9 cellular contexts compared by ENCODE assay signal in genomic region chr2:156445311-156446218, GRCh38. TPM values are rescaled to one million over a fixed set of nuclear protein-coding genes. Genes with fewer than 3 reads are reported as not detected.
DNase-seq lines count a peak whose midpoint lies in the region; ATAC-seq and TF ChIP-seq lines count a peak whose summit lies in the region.
"Had no signal": no experiment of that assay in that cellular context is flagged by ENCODE, and none has a peak within 500 bp of the region (broad histone marks: within the 10 kb centered on the region; RNA-seq: fewer than 3 reads in every experiment).

No MANE protein-coding gene starts in this region.

- ATAC-seq in GM18858 (IDR thresholded peaks at IDR 0.05; ENCODE audit: unreplicated experiment) (peak; percentile 62), HG02852 (IDR thresholded peaks at IDR 0.05; ENCODE audit: unreplicated experiment) (peak; percentile 81), SK-N-SH treated with all-trans-retinoic acid at 6 μM for 48 hours (peak; percentile 70), GM19328 (IDR thresholded peaks at IDR 0.05; ENCODE audit: unreplicated experiment) (no peak)
- no peak for ATAC-seq in effector memory CD8-positive, alpha-beta T cell (replicated peaks)
- ATAC-seq in activated CD4-positive, alpha-beta T cell treated with anti-CD3 and anti-CD28 coated beads for 36 hours: no peak
- ATAC-seq: naive thymus-derived CD4-positive, alpha-beta T cell had no signal

- peak overlapping the region; percentile 49 for H3K4me2 ChIP-seq in osteoblast (ENCODE audit: insufficient read depth, low read length)

- no peak overlapping the region for H2AFZ ChIP-seq in osteoblast (ENCODE audit: low read length)

- H3K27ac Mint-ChIP-seq in effector memory CD8-positive, alpha-beta T cell: peak overlapping the region in 1 of 2 donors; percentile 35
- H3K27ac Mint-ChIP-seq in activated CD4-positive, alpha-beta T cell treated with anti-CD3 and anti-CD28 coated beads for 36 hours: no peak overlapping the region
- H3K27ac Mint-ChIP-seq: naive thymus-derived CD4-positive, alpha-beta T cell had no signal

- POLR2A ChIA-PET in activated CD4-positive, alpha-beta T cell treated with anti-CD3 and anti-CD28 coated beads for 36 hours (lab: Charles Lee): no interaction called here

- CTCF ChIA-PET in activated CD4-positive, alpha-beta T cell treated with anti-CD3 and anti-CD28 coated beads for 36 hours (lab: Charles Lee): no interaction called here

- peak overlapping the region; percentile 26 for H3K4me3 ChIP-seq in osteoblast (ENCODE audit: insufficient read depth, low read length)

- H3K4me3 Mint-ChIP-seq in effector memory CD8-positive, alpha-beta T cell: no peak overlapping the region
- H3K4me3 Mint-ChIP-seq in activated CD4-positive, alpha-beta T cell treated with anti-CD3 and anti-CD28 coated beads for 36 hours: no peak overlapping the region
- H3K4me3 Mint-ChIP-seq: naive thymus-derived CD4-positive, alpha-beta T cell had no signal

- H3K4me1 ChIP-seq in osteoblast (ENCODE audit: insufficient read depth, low read length): peaks cover 15% of the 10 kb centered on the region

- intact Hi-C loops in activated CD4-positive, alpha-beta T cell treated with anti-CD3 and anti-CD28 coated beads for 36 hours (cut with DNase I, micrococcal nuclease): no loop called here

- H3K27ac ChIP-seq in osteoblast (ENCODE audit: low read depth, low read length): peak overlapping the region; percentile 84

- no peak for TF ChIP-seq CTCF in osteoblast (IDR thresholded peaks at IDR 0.05; ENCODE audit: extremely low read depth, low read depth, low read length)

- no peaks in the 10 kb centered on the region for H4K20me1 ChIP-seq in osteoblast (ENCODE audit: insufficient read depth, low read length)

- peaks cover 66% of the 10 kb centered on the region for H3K79me2 ChIP-seq in osteoblast (ENCODE audit: insufficient read depth, low read length)

- no peaks in the 10 kb centered on the region for H3K9me3 Mint-ChIP-seq in effector memory CD8-positive, alpha-beta T cell
- H3K9me3 Mint-ChIP-seq in activated CD4-positive, alpha-beta T cell treated with anti-CD3 and anti-CD28 coated beads for 36 hours (ENCODE audit: low read depth): no peaks in the 10 kb centered on the region

- H3K9me3 ChIP-seq in osteoblast (ENCODE audit: low read depth, low read length): no peaks in the 10 kb centered on the region

- H3K36me3 Mint-ChIP-seq in effector memory CD8-positive, alpha-beta T cell (ENCODE audit: insufficient read depth): peaks cover 4% of the 10 kb centered on the region
- H3K36me3 Mint-ChIP-seq in activated CD4-positive, alpha-beta T cell treated with anti-CD3 and anti-CD28 coated beads for 36 hours (ENCODE audit: low read depth): peaks cover 18% of the 10 kb centered on the region

- peaks cover 16 to 29% of the 10 kb centered on the region in 2 donors for H3K4me1 Mint-ChIP-seq in effector memory CD8-positive, alpha-beta T cell (ENCODE audit: low read depth in 2 of 2)
- H3K4me1 Mint-ChIP-seq in activated CD4-positive, alpha-beta T cell treated with anti-CD3 and anti-CD28 coated beads for 36 hours: peaks cover 9% of the 10 kb centered on the region

- no peaks in the 10 kb centered on the region for H3K27me3 Mint-ChIP-seq in effector memory CD8-positive, alpha-beta T cell
- no peaks in the 10 kb centered on the region for H3K27me3 Mint-ChIP-seq in activated CD4-positive, alpha-beta T cell treated with anti-CD3 and anti-CD28 coated beads for 36 hours
- H3K27me3 Mint-ChIP-seq: naive thymus-derived CD4-positive, alpha-beta T cell had no signal

- no peaks in the 10 kb centered on the region for H3K27me3 ChIP-seq in osteoblast (ENCODE audit: insufficient read depth, low read length)

- peak; percentile 94 for DNase-seq in osteoblast (ENCODE audit: insufficient read length, low spot score, missing footprints)
- DNase-seq in effector memory CD8-positive, alpha-beta T cell: no peak
- no peak for DNase-seq in activated CD8-positive, alpha-beta memory T cell treated with anti-CD3 and anti-CD28 coated beads for 24 hours
- DNase-seq in activated CD4-positive, alpha-beta T cell treated with anti-CD3 and anti-CD28 coated beads for 36 hours: no peak
- DNase-seq: naive thymus-derived CD4-positive, alpha-beta T cell had no signal

- H3K36me3 ChIP-seq in osteoblast (ENCODE audit: insufficient read depth, low read length): no peaks in the 10 kb centered on the region

TF ChIP-seq in SK-N-SH treated with all-trans-retinoic acid at 6 μM for 48 hours, 23 proteins besides CTCF, POLR2A, EP300 and RAD21 (continues in another document):
- TF ChIP-seq ESRRG (CRISPR knock-in tag; IDR thresholded peaks at IDR 0.05) (no peak), SNAI2 (CRISPR knock-in tag; IDR thresholded peaks at IDR 0.05) (no peak), GLIS3 (CRISPR knock-in tag; IDR thresholded peaks at IDR 0.05) (no peak), CSDC2 (CRISPR knock-in tag; IDR thresholded peaks at IDR 0.05) (no peak), TOX (CRISPR knock-in tag; IDR thresholded peaks at IDR 0.05; ENCODE audit: borderline replicate concordance) (no peak), TSHZ2 (CRISPR knock-in tag; IDR thresholded peaks at IDR 0.05) (no peak), ZFP3 (CRISPR knock-in tag; IDR thresholded peaks at IDR 0.05) (no peak), PPARA (CRISPR knock-in tag; IDR thresholded peaks at IDR 0.05; ENCODE audit: borderline replicate concordance) (no peak), ZC3H10 (CRISPR knock-in tag; IDR thresholded peaks at IDR 0.05) (no peak), ARNTL (CRISPR knock-in tag; IDR thresholded peaks at IDR 0.05; ENCODE audit: borderline replicate concordance, low read depth) (no peak), OSR1 (CRISPR knock-in tag; IDR thresholded peaks at IDR 0.05) (no peak), PATZ1 (CRISPR knock-in tag; IDR thresholded peaks at IDR 0.05; ENCODE audit: borderline replicate concordance) (no peak)
- TF ChIP-seq, protein P1, sequence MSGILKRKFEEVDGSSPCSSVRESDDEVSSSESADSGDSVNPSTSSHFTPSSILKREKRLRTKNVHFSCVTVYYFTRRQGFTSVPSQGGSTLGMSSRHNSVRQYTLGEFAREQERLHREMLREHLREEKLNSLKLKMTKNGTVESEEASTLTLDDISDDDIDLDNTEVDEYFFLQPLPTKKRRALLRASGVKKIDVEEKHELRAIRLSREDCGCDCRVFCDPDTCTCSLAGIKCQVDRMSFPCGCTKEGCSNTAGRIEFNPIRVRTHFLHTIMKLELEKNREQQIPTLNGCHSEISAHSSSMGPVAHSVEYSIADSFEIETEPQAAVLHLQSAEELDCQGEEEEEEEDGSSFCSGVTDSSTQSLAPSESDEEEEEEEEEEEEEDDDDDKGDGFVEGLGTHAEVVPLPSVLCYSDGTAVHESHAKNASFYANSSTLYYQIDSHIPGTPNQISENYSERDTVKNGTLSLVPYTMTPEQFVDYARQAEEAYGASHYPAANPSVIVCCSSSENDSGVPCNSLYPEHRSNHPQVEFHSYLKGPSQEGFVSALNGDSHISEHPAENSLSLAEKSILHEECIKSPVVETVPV (CRISPR knock-in tag; IDR thresholded peaks at IDR 0.05): no peak

RNA-seq across cellular contexts. Expression of gene GPD2, which starts 9.4 kb away (rescaled TPM):
- total RNA-seq in osteoblast: 53.0 and 59.7 TPM in 2 replicates
- total RNA-seq in activated CD4-positive, alpha-beta T cell treated with anti-CD3 and anti-CD28 coated beads for 36 hours: 10 to 100 TPM; 31.6 to 32.6 TPM

Comparison
In these comparisons a context has a peak if more than half of its experiments do, and no peak if none do; other contexts are left out.
1. ATAC-seq: peak in GM18858 (single experiment), HG02852 (single experiment) and SK-N-SH treated with all-trans-retinoic acid at 6 μM for 48 hours (single experiment); none in effector memory CD8-positive, alpha-beta T cell (single experiment), GM19328 (single experiment) and activated CD4-positive, alpha-beta T cell treated with anti-CD3 and anti-CD28 coated beads for 36 hours (single experiment).